Comparison of ENCODE assay signal across 9 cellular contexts in genomic region chr7:44964384-44964830, GRCh38. TPM values are rescaled to one million over a fixed set of nuclear protein-coding genes. Genes with fewer than 3 reads are reported as not detected.
DNase-seq lines count a peak whose midpoint lies in the region; ATAC-seq lines count a peak whose summit lies in the region.
"Had no signal": no experiment of that assay in that cellular context is flagged by ENCODE, and none has a peak within 500 bp of the region (broad histone marks: within the 10 kb centered on the region; RNA-seq: fewer than 3 reads in every experiment).

No MANE protein-coding gene starts in this region.

- no peak for ATAC-seq in HG02642 (IDR thresholded peaks at IDR 0.05; ENCODE audit: poor library complexity, unreplicated experiment)
- ATAC-seq: left lung had no signal

- no peak overlapping the region for H3K23ac ChIP-seq in mesenchymal stem cell (ENCODE audit: low read length in 2 of 2)

- H2AFZ ChIP-seq in GM23248 (no peak overlapping the region), mesenchymal stem cell (ENCODE audit: low read depth, low read length) (no peak overlapping the region)

- no peak overlapping the region for H2BK5ac ChIP-seq in mesenchymal stem cell (ENCODE audit: low read depth, low read length, poor library complexity, severe bottlenecking)

- no peaks in the 10 kb centered on the region for H3K9me2 ChIP-seq in GM23248 (ENCODE audit: insufficient read depth)

- no peak overlapping the region for H2BK12ac ChIP-seq in mesenchymal stem cell (ENCODE audit: low read length in 2 of 2)

- H4K91ac ChIP-seq in mesenchymal stem cell (ENCODE audit: low read length) = no peak overlapping the region

- H3K14ac ChIP-seq in mesenchymal stem cell (ENCODE audit: low read length in 2 of 2) = no peak overlapping the region

- in situ Hi-C loops in GM23248 (cut with MboI) = no loop called here

- no peaks in the 10 kb centered on the region for H4K20me1 ChIP-seq in GM23248 (ENCODE audit: insufficient read depth)

- H2BK120ac ChIP-seq in mesenchymal stem cell (ENCODE audit: low read depth, low read length) = no peak overlapping the region

- no peaks in the 10 kb centered on the region for H3K79me1 ChIP-seq in mesenchymal stem cell (replicated peaks; ENCODE audit: low read length, poor library complexity, severe bottlenecking)

- no peaks in the 10 kb centered on the region for H3K4me1 ChIP-seq in GM23248 (ENCODE audit: insufficient read depth)
- H3K4me1 ChIP-seq in mesenchymal stem cell (ENCODE audit: control insufficient read depth, insufficient read depth, low read depth, low read length) = peaks cover 9% of the 10 kb centered on the region
- H3K4me1 ChIP-seq: left lung had no signal

- H3K4ac ChIP-seq in mesenchymal stem cell (ENCODE audit: low read depth in 1 of 2, low read length in 2 of 2) = no peak overlapping the region

- DNase-seq in DMS53 (lab: John Stamatoyannopoulos, UW) (peak; percentile 36), DMS53 treated with DMSO at 0.1 percent for 48 hours (lab: John Stamatoyannopoulos, UW; ENCODE audit: unreplicated experiment) (no peak), GM23248 (peak; percentile 44), mesenchymal stem cell (peak; percentile 16), NOMO-1 treated with DMSO at 0.1 percent for 48 hours (lab: John Stamatoyannopoulos, UW; ENCODE audit: unreplicated experiment) (no peak), cortex of kidney (lab: John Stamatoyannopoulos, UW) (no peak)
- DNase-seq in activated CD4-positive, CD25-positive, alpha-beta regulatory T cell treated with anti-CD3 and anti-CD28 coated beads, Interleukin-2, amount 50 U/mL, for 72 hours = peak; percentile 33

- H3K9me3 ChIP-seq in GM23248 (ENCODE audit: low read depth) (no peaks in the 10 kb centered on the region), mesenchymal stem cell (ENCODE audit: control insufficient read depth, low read length) (no peaks in the 10 kb centered on the region)
- H3K9me3 ChIP-seq: left lung had no signal

- no peak overlapping the region for H4K8ac ChIP-seq in mesenchymal stem cell (ENCODE audit: low read length)

- H3K4me2 ChIP-seq in GM23248 (ENCODE audit: unreplicated experiment) (no peak overlapping the region), mesenchymal stem cell (ENCODE audit: low read length, poor library complexity, severe bottlenecking) (no peak overlapping the region)

- H3K27ac ChIP-seq in GM23248 (no peak overlapping the region), mesenchymal stem cell (ENCODE audit: low read length, poor library complexity, severe bottlenecking) (no peak overlapping the region)
- H3K27ac ChIP-seq: left lung had no signal

- no peaks in the 10 kb centered on the region for H3K27me3 ChIP-seq in GM23248 (replicated peaks; ENCODE audit: insufficient read depth)
- peaks cover 18 to 48% of the 10 kb centered on the region in 2 experiments for H3K27me3 ChIP-seq in mesenchymal stem cell (ENCODE audit: control insufficient read depth in 1 of 2, insufficient read depth in 1 of 2, low read length in 2 of 2)

- H3K9ac ChIP-seq in GM23248 = no peak overlapping the region
- no peak overlapping the region for H3K9ac ChIP-seq in mesenchymal stem cell (ENCODE audit: low read length)

- H3K4me3 ChIP-seq in GM23248 = no peak overlapping the region
- H3K4me3 ChIP-seq in mesenchymal stem cell (ENCODE audit: insufficient read depth in 1 of 2, low read depth in 1 of 2, low read length in 2 of 2) = no peak overlapping the region
- H3K4me3 ChIP-seq: left lung had no signal

- H3K79me2 ChIP-seq in GM23248 (ENCODE audit: insufficient read depth) = no peaks in the 10 kb centered on the region

- H3K36me3 ChIP-seq in GM23248 (ENCODE audit: low read depth) (no peaks in the 10 kb centered on the region), mesenchymal stem cell (ENCODE audit: control insufficient read depth in 1 of 2, insufficient read depth in 2 of 2, low read depth in 1 of 2, low read length in 2 of 2) (no peaks in the 10 kb centered on the region)

- H3K18ac ChIP-seq in mesenchymal stem cell (ENCODE audit: low read depth in 1 of 2, low read length in 2 of 2) = no peak overlapping the region

- no peak overlapping the region for H2AK5ac ChIP-seq in mesenchymal stem cell (ENCODE audit: low read length, severe bottlenecking)

- no peaks in the 10 kb centered on the region for H3F3A ChIP-seq in GM23248 (ENCODE audit: insufficient read depth)

- WGBS in GM23248 (ENCODE audit: low coverage in 1 of 2, low lambda C conversion rate in 2 of 2, missing lambda C conversion rate in 2 of 2), 2 experiments = 64 to 77% methylated on average over 7 of the region's 7 CpGs
- 76% methylated on average over 7 of the region's 7 CpGs for WGBS in mesenchymal stem cell

- H2BK15ac ChIP-seq in mesenchymal stem cell (ENCODE audit: low read depth, poor library complexity, severe bottlenecking) = no peak overlapping the region

RNA-seq across cellular contexts. Expression of gene MYO1G, which starts 14.4 kb away (rescaled TPM):
- not detected in 2 replicates for total RNA-seq in GM23248 (2014; rRNA removed; shearing (Covaris generic))
- 0.14 TPM in 1 of 2 replicates, not detected in the other for polyA plus RNA-seq in GM23248 (2016; fragmentation: Nextera tagmentation; extraction: Ambion mirVana)
- polyA plus RNA-seq in mesenchymal stem cell (2013, experiment 1 of 2) = not detected
- polyA plus RNA-seq in mesenchymal stem cell (2013, experiment 2 of 2) = not detected

RNA-seq across cellular contexts. Expression of gene CCM2, which starts 35.6 kb away (rescaled TPM):
- total RNA-seq in GM23248 (2014; rRNA removed; shearing (Covaris generic)) = 63.8 and 77.3 TPM in 2 replicates
- polyA plus RNA-seq in GM23248 (2016; fragmentation: Nextera tagmentation; extraction: Ambion mirVana) = 69.3 and 78.7 TPM in 2 replicates
- 39.8 TPM for polyA plus RNA-seq in mesenchymal stem cell (2013, experiment 1 of 2)
- 39.9 TPM for polyA plus RNA-seq in mesenchymal stem cell (2013, experiment 2 of 2)

Comparison
In these comparisons a context has a peak if more than half of its experiments do, and no peak if none do; other contexts are left out.
1. DNase-seq: peak in DMS53 (single experiment), GM23248 (single experiment), activated CD4-positive, CD25-positive, alpha-beta regulatory T cell treated with anti-CD3 and anti-CD28 coated beads, Interleukin-2, amount 50 U/mL, for 72 hours (single experiment) and mesenchymal stem cell (single experiment); none in DMS53 treated with DMSO at 0.1 percent for 48 hours (single experiment), NOMO-1 treated with DMSO at 0.1 percent for 48 hours (single experiment) and cortex of kidney (single experiment).